ENCODE assay signal across 14 cellular contexts in the genomic region with DNA sequence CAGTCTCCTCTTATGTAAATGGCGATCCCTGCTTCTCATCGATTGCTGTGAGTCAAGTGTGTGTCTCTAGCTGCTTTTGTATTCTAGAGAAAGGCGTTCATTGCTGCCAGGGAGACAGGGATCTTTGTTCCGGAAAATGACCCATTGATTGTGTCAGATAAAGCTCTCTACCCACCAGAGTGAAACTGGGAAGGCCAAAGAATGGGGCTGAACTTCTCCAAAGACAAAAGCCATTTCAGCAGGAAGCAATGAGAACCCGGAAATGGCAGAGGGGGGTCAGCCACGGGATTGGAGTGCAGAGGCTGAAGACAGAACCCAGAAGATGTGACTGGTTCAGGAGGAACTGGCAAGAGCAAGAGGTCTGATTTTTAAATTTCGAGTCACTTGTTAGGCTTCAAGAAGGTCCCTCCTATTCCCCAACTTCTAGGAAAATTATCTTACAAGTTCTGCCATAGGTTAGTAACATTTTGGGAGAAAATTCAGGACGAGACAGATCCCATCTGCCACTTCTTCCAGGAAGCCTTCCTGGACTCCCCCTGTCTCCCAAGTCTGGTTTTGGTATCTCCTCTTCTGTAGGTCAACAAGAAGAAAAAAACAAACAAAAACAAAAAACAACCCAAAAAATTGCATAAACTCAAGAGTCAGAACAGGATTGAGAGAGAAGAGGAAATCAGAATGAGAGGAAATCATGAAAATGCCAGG.
A peak's percentile ranks its signal among the peaks of the same experiment; 100 is the strongest.
DNase-seq lines count a peak whose midpoint lies in the region; ATAC-seq and TF ChIP-seq lines count a peak whose summit lies in the region.
"Had no signal": no experiment of that assay in that cellular context is flagged by ENCODE, and none has a peak within 500 bp of the region (broad histone marks: within the 10 kb centered on the region; RNA-seq: fewer than 3 reads in every experiment).

No MANE protein-coding gene starts in this region.

- TF ChIP-seq CTCF in OCI-LY7 (conservative IDR thresholded peaks at IDR 0.05; ENCODE audit: low read length) (no peak), neural progenitor cell (IDR thresholded peaks at IDR 0.05) (no peak)

- peaks cover 5% of the 10 kb centered on the region for H3K27me3 ChIP-seq in neural progenitor cell

- no peak overlapping the region for H3K4me2 ChIP-seq in OCI-LY7 (ENCODE audit: low read length)
- peak overlapping the region; percentile 52 for H3K4me2 ChIP-seq in neural progenitor cell

- intact Hi-C loops in OCI-LY7 (cut with micrococcal nuclease; ENCODE audit: unreplicated experiment) = no loop called here

- no peak overlapping the region for H3K4me3 Mint-ChIP-seq in neural progenitor cell
- H3K4me3 Mint-ChIP-seq: activated B cell treated with CpG ODN at 0.5 μM for 24 hours; CD8-positive, alpha-beta T cell; stimulated activated memory B cell treated with anti-CD40 and anti-IgM and Interleukin-4, amounts not matched to agents 10 μg/mL and 1 μg/mL and 100 μg/mL, for 72 hours had no signal

- ATAC-seq in GM21390 (IDR thresholded peaks at IDR 0.05; ENCODE audit: unreplicated experiment) = no peak
- ATAC-seq in HG03025 (IDR thresholded peaks at IDR 0.05; ENCODE audit: low FRiP score, unreplicated experiment) = no peak
- no peak for ATAC-seq in esophagus mucosa
- ATAC-seq: CD8-positive, alpha-beta T cell; GM12878; stimulated activated memory B cell treated with anti-CD40 and anti-IgM and Interleukin-4, amounts not matched to agents 10 μg/mL and 1 μg/mL and 100 μg/mL, for 72 hours had no signal

- no peaks in the 10 kb centered on the region for H3K36me3 Mint-ChIP-seq in neural progenitor cell
- H3K36me3 Mint-ChIP-seq: CD8-positive, alpha-beta T cell; stimulated activated memory B cell treated with anti-CD40 and anti-IgM and Interleukin-4, amounts not matched to agents 10 μg/mL and 1 μg/mL and 100 μg/mL, for 72 hours had no signal

- peaks cover 9% of the 10 kb centered on the region for H3F3A ChIP-seq in neural progenitor cell (ENCODE audit: low read depth)

- peaks cover 9% of the 10 kb centered on the region for H3K27me3 Mint-ChIP-seq in neural progenitor cell (ENCODE audit: insufficient read depth, low read depth)

- BruUV-seq in OCI-LY7 (replicated peaks; lab: Mats Ljungman, UMichigan) = no TSS peak

- H3K79me2 ChIP-seq in OCI-LY7 (ENCODE audit: insufficient read depth, low read depth, low read length) (no peaks in the 10 kb centered on the region), neural progenitor cell (ENCODE audit: low read depth) (no peaks in the 10 kb centered on the region)

- peaks cover 51% of the 10 kb centered on the region for H3K4me1 Mint-ChIP-seq in neural progenitor cell
- H3K4me1 Mint-ChIP-seq: stimulated activated memory B cell treated with anti-CD40 and anti-IgM and Interleukin-4, amounts not matched to agents 10 μg/mL and 1 μg/mL and 100 μg/mL, for 72 hours had no signal

- H3K9me3 Mint-ChIP-seq in neural progenitor cell = no peaks in the 10 kb centered on the region
- H3K9me3 Mint-ChIP-seq: activated B cell treated with CpG ODN at 0.5 μM for 24 hours; activated T-helper 2 cell treated with anti-CD3 and anti-CD28 coated beads, Interferon-gamma antibody, Interleukin-2, Interleukin-4, amounts not matched to agents 10 μg/mL and 5 μg/mL and 100 μg/mL, durations not matched to agents 14 hours and 24 hours and 36 hours; CD8-positive, alpha-beta T cell; stimulated activated memory B cell treated with anti-CD40 and anti-IgM and Interleukin-4, amounts not matched to agents 10 μg/mL and 1 μg/mL and 100 μg/mL, for 72 hours had no signal

- no peak overlapping the region for H3K9ac ChIP-seq in neural progenitor cell

- H2AFZ ChIP-seq in OCI-LY7 (ENCODE audit: low read length) (peak overlapping the region; percentile 0; the same call in 1 of the 2 replicates), neural progenitor cell (replicated peaks) (no peak overlapping the region)

- no peaks in the 10 kb centered on the region for H3K9me2 ChIP-seq in OCI-LY7 (ENCODE audit: insufficient read depth, low read length)

- no peaks in the 10 kb centered on the region for H3K9me3 ChIP-seq in OCI-LY7 (ENCODE audit: low read length)
- H3K9me3 ChIP-seq in neural progenitor cell (ENCODE audit: low read depth) = no peaks in the 10 kb centered on the region

- peak overlapping the region; percentile 85 for H3K27ac Mint-ChIP-seq in neural progenitor cell
- H3K27ac Mint-ChIP-seq: activated B cell treated with CpG ODN at 0.5 μM for 24 hours; activated T-helper 2 cell treated with anti-CD3 and anti-CD28 coated beads, Interferon-gamma antibody, Interleukin-2, Interleukin-4, amounts not matched to agents 10 μg/mL and 5 μg/mL and 100 μg/mL, durations not matched to agents 14 hours and 24 hours and 36 hours; CD8-positive, alpha-beta T cell; stimulated activated memory B cell treated with anti-CD40 and anti-IgM and Interleukin-4, amounts not matched to agents 10 μg/mL and 1 μg/mL and 100 μg/mL, for 72 hours had no signal

- H3K36me3 ChIP-seq in OCI-LY7 (ENCODE audit: insufficient read depth, low read length) (no peaks in the 10 kb centered on the region), neural progenitor cell (no peaks in the 10 kb centered on the region)

- no peak overlapping the region for H3K4me3 ChIP-seq in OCI-LY7 (ENCODE audit: low read depth, low read length, poor library complexity, severe bottlenecking)
- H3K4me3 ChIP-seq in neural progenitor cell = no peak overlapping the region
- H3K4me3 ChIP-seq: GM12878 had no signal

- POLR2A ChIA-PET in OCI-LY7 (lab: Charles Lee) = interaction anchor here (0.7 kb wide), 1 partner anchor 1023 kb away, joined by 3 read pairs; no protein-coding TSS in a partner anchor

- CTCF ChIA-PET in OCI-LY7 (lab: Charles Lee; ENCODE audit: unreplicated experiment) = no interaction called here

- H3K4me1 ChIP-seq in OCI-LY7 (ENCODE audit: insufficient read depth, low read length, poor library complexity, severe bottlenecking) (peaks cover 26% of the 10 kb centered on the region), neural progenitor cell (peaks cover 24% of the 10 kb centered on the region)

- peak; percentile 10 for DNase-seq in EL
- no peak for DNase-seq in OCI-LY7 (ENCODE audit: low spot score)
- DNase-seq in glomerular endothelial cell (ENCODE audit: extremely low read depth, low read depth, low spot score) = peak; percentile 72
- peak; percentile 46 for DNase-seq in neural progenitor cell (ENCODE audit: low spot score)
- no peak for DNase-seq in NCI-H446 treated with DMSO at 0.1 percent for 48 hours (lab: John Stamatoyannopoulos, UW)
- DNase-seq: activated B cell treated with CpG ODN at 0.5 μM for 24 hours; CD8-positive, alpha-beta T cell; glutamatergic neuron had no signal

- no peaks in the 10 kb centered on the region for H4K20me1 ChIP-seq in OCI-LY7 (ENCODE audit: insufficient read depth, low read length)
- peaks cover 5% of the 10 kb centered on the region for H4K20me1 ChIP-seq in neural progenitor cell (ENCODE audit: low read depth)

- H3K27ac ChIP-seq in OCI-LY7 (ENCODE audit: low read depth, low read length, poor library complexity, severe bottlenecking) (no peak overlapping the region), neural progenitor cell (no peak overlapping the region)

Comparison
In these comparisons a context has a peak if more than half of its experiments do, and no peak if none do; other contexts are left out.
1. DNase-seq: peak in EL (single experiment), glomerular endothelial cell (single experiment) and neural progenitor cell (single experiment); none in OCI-LY7 (single experiment) and NCI-H446 treated with DMSO at 0.1 percent for 48 hours (single experiment).